Comparison of ENCODE assay signal across 9 cellular contexts in genomic region chr19:1027020-1027952, GRCh38. TPM values are rescaled to one million over a fixed set of nuclear protein-coding genes. Genes with fewer than 3 reads are reported as not detected.
DNase-seq lines count a peak whose midpoint lies in the region; ATAC-seq and TF ChIP-seq lines count a peak whose summit lies in the region.
"Had no signal": no experiment of that assay in that cellular context is flagged by ENCODE, and none has a peak within 500 bp of the region (broad histone marks: within the 10 kb centered on the region; RNA-seq: fewer than 3 reads in every experiment).

No MANE protein-coding gene starts in this region.

- DNase-seq in CD4-positive, alpha-beta T cell = peak in 1 of 10 experiments; percentile 34
- peak; percentile 38 for DNase-seq in HK-2 (ENCODE audit: unreplicated experiment)
- DNase-seq in activated T-cell treated with anti-CD3 and anti-CD28 coated beads, Interleukin-2, amount 50 U/mL, for 72 hours = peak; percentile 35 to 39
- DNase-seq in germinal center (ENCODE audit: low spot score) = peak; percentile 47
- no peak for DNase-seq in prostate gland (ENCODE audit: low spot score)
- DNase-seq in NCI-H1092 (lab: John Stamatoyannopoulos, UW) = no peak

- H3K9me3 Mint-ChIP-seq in CD4-positive, alpha-beta T cell = no peaks in the 10 kb centered on the region
- H3K9me3 Mint-ChIP-seq in activated T-cell treated with anti-CD3 and anti-CD28 coated beads, Interleukin-2, amount 50 U/mL, for 72 hours = no peaks in the 10 kb centered on the region

- peaks cover 35% of the 10 kb centered on the region for H3K36me3 Mint-ChIP-seq in CD4-positive, alpha-beta T cell (ENCODE audit: low read depth)
- H3K36me3 Mint-ChIP-seq in activated T-cell treated with anti-CD3 and anti-CD28 coated beads, Interleukin-2, amount 50 U/mL, for 72 hours (ENCODE audit: insufficient read depth in 2 of 2) = peaks cover 3 to 8% of the 10 kb centered on the region in 2 donors

- H3K27me3 ChIP-seq in CD4-positive, alpha-beta T cell (ENCODE audit: control insufficient read depth, insufficient read depth, low read length) = no peaks in the 10 kb centered on the region
- H3K27me3 ChIP-seq in prostate gland (replicated peaks; ENCODE audit: insufficient read depth) = no peaks in the 10 kb centered on the region

- peak overlapping the region; percentile 97 for H3K4me3 ChIP-seq in prostate gland

- H3K9me3 ChIP-seq in CD4-positive, alpha-beta T cell (ENCODE audit: control insufficient read depth, low read length) = no peaks in the 10 kb centered on the region
- H3K9me3 ChIP-seq in prostate gland = no peaks in the 10 kb centered on the region

- ATAC-seq in CD4-positive, alpha-beta T cell (ENCODE audit: poor library complexity) = peak; percentile 6
- ATAC-seq in activated T-cell treated with anti-CD3 and anti-CD28 coated beads, Interleukin-2, amount 50 U/mL, for 72 hours (replicated peaks in 1 of 2) = peak; percentile 8 to 9
- ATAC-seq in HG03354 (IDR thresholded peaks at IDR 0.05; ENCODE audit: poor library complexity, severe bottlenecking, unreplicated experiment) (no peak), GM19023 (IDR thresholded peaks at IDR 0.05; ENCODE audit: unreplicated experiment) (no peak)

- no peaks in the 10 kb centered on the region for H3K27me3 Mint-ChIP-seq in CD4-positive, alpha-beta T cell
- no peaks in the 10 kb centered on the region for H3K27me3 Mint-ChIP-seq in activated T-cell treated with anti-CD3 and anti-CD28 coated beads, Interleukin-2, amount 50 U/mL, for 72 hours (ENCODE audit: low read depth)

- H3K27ac Mint-ChIP-seq in CD4-positive, alpha-beta T cell = peak overlapping the region; percentile 93
- peak overlapping the region; percentile 70 for H3K27ac Mint-ChIP-seq in activated T-cell treated with anti-CD3 and anti-CD28 coated beads, Interleukin-2, amount 50 U/mL, for 72 hours

- no peak for TF ChIP-seq CTCF in CD4-positive, alpha-beta T cell (IDR thresholded peaks at IDR 0.05)
- TF ChIP-seq CTCF in prostate gland (IDR thresholded peaks at IDR 0.05) = no peak

- intact Hi-C loops in CD4-positive, alpha-beta T cell (cut with DNase I, micrococcal nuclease) = loop anchor here in 1 of 2 experiments (10.0 kb wide), 1 partner anchor 218 kb away; the partner anchor contains the start of genes ATP5F1D and MIDN
- intact Hi-C loops in prostate gland (cut with DNase I) = no loop called here

- no peak for TF ChIP-seq POLR2A in prostate gland (IDR thresholded peaks at IDR 0.05)

- WGBS in prostate gland = 3% methylated on average over 29 of the region's 36 CpGs

- peak overlapping the region; percentile 85 for H3K27ac ChIP-seq in CD4-positive, alpha-beta T cell (ENCODE audit: low read depth, low read length)
- peak overlapping the region; percentile 98 to 99 for H3K27ac ChIP-seq in prostate gland

- POLR2A ChIA-PET in CD4-positive, alpha-beta T cell (lab: Charles Lee) = interaction anchor here (0.5 to 10.0 kb wide), 17 partner anchors 7 to 248 kb away, joined by 3 to 203 read pairs (median 6); partner anchors contain the start of genes ABCA7, ARHGAP45, CIRBP and FAM174C

- CTCF ChIA-PET in CD4-positive, alpha-beta T cell (lab: Charles Lee) = interaction anchor here (0.9 to 2.1 kb wide), 5 partner anchors 11 to 217 kb away, joined by 3 to 8 read pairs (median 6); no protein-coding TSS in a partner anchor

- peaks cover 0 to 2% of the 10 kb centered on the region in 2 donors for H3K36me3 ChIP-seq in prostate gland

- H3K4me3 Mint-ChIP-seq in CD4-positive, alpha-beta T cell = peak overlapping the region; percentile 99
- H3K4me3 Mint-ChIP-seq in activated T-cell treated with anti-CD3 and anti-CD28 coated beads, Interleukin-2, amount 50 U/mL, for 72 hours = peak overlapping the region; percentile 96

- H3K4me1 Mint-ChIP-seq in CD4-positive, alpha-beta T cell (ENCODE audit: low read depth) = peaks cover 22% of the 10 kb centered on the region
- H3K4me1 Mint-ChIP-seq in activated T-cell treated with anti-CD3 and anti-CD28 coated beads, Interleukin-2, amount 50 U/mL, for 72 hours (ENCODE audit: low read depth) = peaks cover 35% of the 10 kb centered on the region

- peaks cover 2% of the 10 kb centered on the region for H3K4me1 ChIP-seq in prostate gland (replicated peaks)

RNA-seq across cellular contexts. Expression of gene CNN2, which starts 0.9 kb away (rescaled TPM):
- 100 to 1,000 TPM; 307 to 318 TPM for total RNA-seq in CD4-positive, alpha-beta T cell
- total RNA-seq in activated T-cell treated with anti-CD3 and anti-CD28 coated beads, Interleukin-2, amount 50 U/mL, for 72 hours = 100 to 1,000 TPM in 1 of 2 donors, 10 to 100 TPM in 1; 98.9 to 124 TPM
- 100 to 1,000 TPM in 1 of 2 donors, 10 to 100 TPM in 1; 82.9 to 101 TPM for total RNA-seq in prostate gland

RNA-seq across cellular contexts. Expression of gene RNU6-2, which starts 6.0 kb away (rescaled TPM):
- total RNA-seq in CD4-positive, alpha-beta T cell = not detected
- total RNA-seq in activated T-cell treated with anti-CD3 and anti-CD28 coated beads, Interleukin-2, amount 50 U/mL, for 72 hours = not detected
- total RNA-seq in prostate gland = not detected
- total RNA-seq: NCI-H460 had no signal

RNA-seq across cellular contexts. Expression of gene TMEM259, which starts 6.4 kb away (rescaled TPM):
- total RNA-seq in CD4-positive, alpha-beta T cell = 100 to 1,000 TPM; 388 to 390 TPM
- total RNA-seq in activated T-cell treated with anti-CD3 and anti-CD28 coated beads, Interleukin-2, amount 50 U/mL, for 72 hours = 100 to 1,000 TPM; 125 to 127 TPM
- 100 to 1,000 TPM; 216 to 377 TPM for total RNA-seq in prostate gland

RNA-seq across cellular contexts. Expression of gene ABCA7, which starts 12.6 kb away (rescaled TPM):
- total RNA-seq in CD4-positive, alpha-beta T cell = 100 to 1,000 TPM; 114 to 118 TPM
- 10 to 100 TPM; 34.3 to 37.1 TPM for total RNA-seq in activated T-cell treated with anti-CD3 and anti-CD28 coated beads, Interleukin-2, amount 50 U/mL, for 72 hours
- total RNA-seq in prostate gland = 10 to 100 TPM; 16.2 to 25.1 TPM

RNA-seq across cellular contexts. Expression of gene GRIN3B, which starts 27.1 kb away (rescaled TPM):
- under 1 TPM; 0.17 to 0.22 TPM for total RNA-seq in CD4-positive, alpha-beta T cell
- under 1 TPM; 0.10 to 0.35 TPM for total RNA-seq in activated T-cell treated with anti-CD3 and anti-CD28 coated beads, Interleukin-2, amount 50 U/mL, for 72 hours
- total RNA-seq in prostate gland = under 1 TPM in 1 of 2 donors, not detected in 1; 0.34 TPM
- total RNA-seq: NCI-H460 had no signal

Comparison
In these comparisons a context has a peak if more than half of its experiments do, and no peak if none do; other contexts are left out.
1. ATAC-seq: peak in CD4-positive, alpha-beta T cell (single experiment) and activated T-cell treated with anti-CD3 and anti-CD28 coated beads, Interleukin-2, amount 50 U/mL, for 72 hours (2 of 2); none in HG03354 (single experiment) and GM19023 (single experiment).
2. DNase-seq: peak in HK-2 (single experiment), activated T-cell treated with anti-CD3 and anti-CD28 coated beads, Interleukin-2, amount 50 U/mL, for 72 hours (2 of 2) and germinal center (single experiment); none in prostate gland (single experiment) and NCI-H1092 (single experiment).